In the genomic region with DNA sequence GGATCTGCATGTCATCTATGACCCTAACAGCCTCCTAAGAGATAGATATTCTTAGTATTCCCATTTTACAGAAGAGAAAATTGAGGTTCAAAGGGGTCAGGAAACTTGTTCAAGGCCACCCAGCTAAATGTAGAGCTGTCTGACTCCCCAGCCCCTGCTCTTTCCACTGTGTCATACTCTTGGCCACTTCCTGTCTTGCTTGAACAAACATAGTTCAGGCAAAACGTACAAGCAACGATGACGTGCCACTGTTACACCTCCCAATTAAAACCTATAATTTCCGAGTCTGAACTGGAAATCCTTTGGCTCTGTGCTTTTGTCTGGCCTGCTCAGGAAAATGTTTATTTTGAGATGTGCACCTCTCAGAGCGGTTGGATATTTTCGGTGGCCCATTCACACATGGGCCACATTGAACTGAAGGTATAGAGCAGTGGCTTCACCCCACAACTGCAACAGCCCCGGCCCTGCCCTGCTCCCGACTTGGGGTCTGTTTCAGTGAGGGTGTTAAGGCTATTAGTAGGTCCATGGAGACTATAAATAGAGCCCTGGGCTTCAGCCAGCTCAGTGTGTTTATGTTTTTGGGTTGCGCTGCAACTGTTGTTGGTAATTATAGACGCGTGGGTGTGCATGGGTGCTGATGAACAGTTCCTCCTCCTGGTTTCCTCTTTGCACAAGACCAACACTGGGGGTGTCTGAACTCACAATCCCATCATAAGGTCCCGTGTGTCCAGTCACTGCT, we compare ENCODE assay signal across 8 cellular contexts.
DNase-seq lines count a peak whose midpoint lies in the region; ATAC-seq lines count a peak whose summit lies in the region.

No MANE protein-coding gene starts in this region.

- H3K27ac Mint-ChIP-seq in activated CD4-positive, alpha-beta memory T cell treated with anti-CD3 and anti-CD28 coated beads, Interleukin-2, amount 10 ng/mL, durations not matched to agents 7 days and 5 days = peak overlapping the region; percentile 78

- ATAC-seq in GM21367 (IDR thresholded peaks at IDR 0.05; ENCODE audit: unreplicated experiment) (peak; percentile 71), HG03558 (IDR thresholded peaks at IDR 0.05; ENCODE audit: extremely low read depth, unreplicated experiment) (peak; percentile 40)

- peaks cover 28% of the 10 kb centered on the region for H3K4me1 Mint-ChIP-seq in activated CD4-positive, alpha-beta memory T cell treated with anti-CD3 and anti-CD28 coated beads, Interleukin-2, amount 10 ng/mL, durations not matched to agents 7 days and 5 days

- H3K36me3 Mint-ChIP-seq in activated CD4-positive, alpha-beta memory T cell treated with anti-CD3 and anti-CD28 coated beads, Interleukin-2, amount 10 ng/mL, durations not matched to agents 7 days and 5 days (ENCODE audit: low read depth) = peaks cover 2% of the 10 kb centered on the region

- no peak overlapping the region for H3K4me3 Mint-ChIP-seq in activated CD4-positive, alpha-beta memory T cell treated with anti-CD3 and anti-CD28 coated beads, Interleukin-2, amount 10 ng/mL, durations not matched to agents 7 days and 5 days

- no peaks in the 10 kb centered on the region for H3K27me3 Mint-ChIP-seq in activated CD4-positive, alpha-beta memory T cell treated with anti-CD3 and anti-CD28 coated beads, Interleukin-2, amount 10 ng/mL, durations not matched to agents 7 days and 5 days

- H3K9me3 Mint-ChIP-seq in activated CD4-positive, alpha-beta memory T cell treated with anti-CD3 and anti-CD28 coated beads, Interleukin-2, amount 10 ng/mL, durations not matched to agents 7 days and 5 days = peaks cover 2% of the 10 kb centered on the region

- POLR2A ChIA-PET in activated CD4-positive, alpha-beta memory T cell treated with anti-CD3 and anti-CD28 coated beads, Interleukin-2, amount 10 ng/mL, durations not matched to agents 7 days and 5 days (lab: Charles Lee) = interaction anchor here (0.6 to 1.7 kb wide), 2 partner anchors 139 to 185 kb away, joined by 3 to 5 read pairs; no protein-coding TSS in a partner anchor

- CTCF ChIA-PET in activated CD4-positive, alpha-beta memory T cell treated with anti-CD3 and anti-CD28 coated beads, Interleukin-2, amount 10 ng/mL, durations not matched to agents 7 days and 5 days (lab: Charles Lee) = interaction anchor here (1.0 kb wide), 1 partner anchor 186 kb away, joined by 4 read pairs; no protein-coding TSS in a partner anchor

- DNase-seq in DMS153 treated with DMSO at 0.1 percent for 48 hours (lab: John Stamatoyannopoulos, UW; ENCODE audit: unreplicated experiment) = peak; percentile 5
- DNase-seq in activated CD4-positive, alpha-beta memory T cell treated with anti-CD3 and anti-CD28 coated beads, Interleukin-2, amount 10 ng/mL, durations not matched to agents 7 days and 5 days = peak; percentile 77
- peak; percentile 30 for DNase-seq in left kidney (ENCODE audit: low read depth, low spot score)
- no peak for DNase-seq in NCI-H226
- DNase-seq in NCI-H1436 treated with DMSO at 0.1 percent for 48 hours (lab: John Stamatoyannopoulos, UW) = no peak
- DNase-seq in NCI-H2227 treated with DMSO at 0.1 percent for 48 hours (lab: John Stamatoyannopoulos, UW) = no peak

Comparison
In these comparisons a context has a peak if more than half of its experiments do, and no peak if none do; other contexts are left out.
1. DNase-seq: peak in DMS153 treated with DMSO at 0.1 percent for 48 hours (single experiment), activated CD4-positive, alpha-beta memory T cell treated with anti-CD3 and anti-CD28 coated beads, Interleukin-2, amount 10 ng/mL, durations not matched to agents 7 days and 5 days (single experiment) and left kidney (single experiment); none in NCI-H226 (single experiment), NCI-H1436 treated with DMSO at 0.1 percent for 48 hours (single experiment) and NCI-H2227 treated with DMSO at 0.1 percent for 48 hours (single experiment).